1 cellular context compared by ENCODE assay signal in genomic region chr6:7675353-7675945, GRCh38.
TF ChIP-seq lines count a peak whose summit lies in the region.

No MANE protein-coding gene starts in this region.

TF ChIP-seq in K562, 482 proteins besides CTCF, POLR2A, EP300 and RAD21 (continued from another document and continues in another):
- TF ChIP-seq, protein P1, sequence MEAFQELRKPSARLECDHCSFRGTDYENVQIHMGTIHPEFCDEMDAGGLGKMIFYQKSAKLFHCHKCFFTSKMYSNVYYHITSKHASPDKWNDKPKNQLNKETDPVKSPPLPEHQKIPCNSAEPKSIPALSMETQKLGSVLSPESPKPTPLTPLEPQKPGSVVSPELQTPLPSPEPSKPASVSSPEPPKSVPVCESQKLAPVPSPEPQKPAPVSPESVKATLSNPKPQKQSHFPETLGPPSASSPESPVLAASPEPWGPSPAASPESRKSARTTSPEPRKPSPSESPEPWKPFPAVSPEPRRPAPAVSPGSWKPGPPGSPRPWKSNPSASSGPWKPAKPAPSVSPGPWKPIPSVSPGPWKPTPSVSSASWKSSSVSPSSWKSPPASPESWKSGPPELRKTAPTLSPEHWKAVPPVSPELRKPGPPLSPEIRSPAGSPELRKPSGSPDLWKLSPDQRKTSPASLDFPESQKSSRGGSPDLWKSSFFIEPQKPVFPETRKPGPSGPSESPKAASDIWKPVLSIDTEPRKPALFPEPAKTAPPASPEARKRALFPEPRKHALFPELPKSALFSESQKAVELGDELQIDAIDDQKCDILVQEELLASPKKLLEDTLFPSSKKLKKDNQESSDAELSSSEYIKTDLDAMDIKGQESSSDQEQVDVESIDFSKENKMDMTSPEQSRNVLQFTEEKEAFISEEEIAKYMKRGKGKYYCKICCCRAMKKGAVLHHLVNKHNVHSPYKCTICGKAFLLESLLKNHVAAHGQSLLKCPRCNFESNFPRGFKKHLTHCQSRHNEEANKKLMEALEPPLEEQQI (IDR thresholded peaks at IDR 0.05): no peak
- TF ChIP-seq, protein P2, sequence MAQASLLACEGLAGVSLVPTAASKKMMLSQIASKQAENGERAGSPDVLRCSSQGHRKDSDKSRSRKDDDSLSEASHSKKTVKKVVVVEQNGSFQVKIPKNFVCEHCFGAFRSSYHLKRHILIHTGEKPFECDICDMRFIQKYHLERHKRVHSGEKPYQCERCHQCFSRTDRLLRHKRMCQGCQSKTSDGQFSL (CRISPR knock-in tag; IDR thresholded peaks at IDR 0.05): no peak
- TF ChIP-seq, protein P2 (tag; IDR thresholded peaks at IDR 0.05): no peak
- peak; percentile 57 for TF ChIP-seq TEAD4 (IDR thresholded peaks at IDR 0.05; ENCODE audit: low read length)
- TF ChIP-seq TEAD4 (CRISPR knock-in tag; IDR thresholded peaks at IDR 0.05; ENCODE audit: borderline replicate concordance): no peak
- TF ChIP-seq CTBP1 (IDR thresholded peaks at IDR 0.05; ENCODE audit: borderline replicate concordance): peak; percentile 67; the same call in 1 of the 2 replicates
- no peak for TF ChIP-seq ZZZ3 (IDR thresholded peaks at IDR 0.05)
- no peak for TF ChIP-seq BRF1 (IDR thresholded peaks at IDR 0.05; ENCODE audit: borderline replicate concordance, extremely low read depth, insufficient read length)
- TF ChIP-seq ZNF408 (CRISPR knock-in tag; IDR thresholded peaks at IDR 0.05; ENCODE audit: low read depth): no peak
- TF ChIP-seq HDAC2 (IDR thresholded peaks at IDR 0.05): no peak
- TF ChIP-seq, protein P3, sequence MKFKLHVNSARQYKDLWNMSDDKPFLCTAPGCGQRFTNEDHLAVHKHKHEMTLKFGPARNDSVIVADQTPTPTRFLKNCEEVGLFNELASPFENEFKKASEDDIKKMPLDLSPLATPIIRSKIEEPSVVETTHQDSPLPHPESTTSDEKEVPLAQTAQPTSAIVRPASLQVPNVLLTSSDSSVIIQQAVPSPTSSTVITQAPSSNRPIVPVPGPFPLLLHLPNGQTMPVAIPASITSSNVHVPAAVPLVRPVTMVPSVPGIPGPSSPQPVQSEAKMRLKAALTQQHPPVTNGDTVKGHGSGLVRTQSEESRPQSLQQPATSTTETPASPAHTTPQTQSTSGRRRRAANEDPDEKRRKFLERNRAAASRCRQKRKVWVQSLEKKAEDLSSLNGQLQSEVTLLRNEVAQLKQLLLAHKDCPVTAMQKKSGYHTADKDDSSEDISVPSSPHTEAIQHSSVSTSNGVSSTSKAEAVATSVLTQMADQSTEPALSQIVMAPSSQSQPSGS (CRISPR knock-in tag; IDR thresholded peaks at IDR 0.05): no peak
- TF ChIP-seq NELFE (IDR thresholded peaks at IDR 0.05; ENCODE audit: insufficient read depth, insufficient read length): no peak
- peak; percentile 88 for TF ChIP-seq L3MBTL2 (IDR thresholded peaks at IDR 0.05)
- TF ChIP-seq LEF1 (IDR thresholded peaks at IDR 0.05): no peak
- no peak for TF ChIP-seq ZC3H11A (IDR thresholded peaks at IDR 0.05; ENCODE audit: low read depth, low read length)
- TF ChIP-seq MAX (CRISPR knock-in tag; IDR thresholded peaks at IDR 0.05): no peak
- TF ChIP-seq ZBED1 (IDR thresholded peaks at IDR 0.05): peak; percentile 94; the same call in 1 of the 2 replicates
- TF ChIP-seq CBX3 (IDR thresholded peaks at IDR 0.05; ENCODE audit: borderline replicate concordance in 1 of 2, low read length in 2 of 2): no peak
- TF ChIP-seq NCOA1 (IDR thresholded peaks at IDR 0.05; ENCODE audit: low read depth): no peak
- no peak for TF ChIP-seq RHOXF2B (CRISPR knock-in tag; conservative IDR thresholded peaks at IDR 0.05)
- no peak for TF ChIP-seq FOXK2 (conservative IDR thresholded peaks at IDR 0.05 in 1 of 2, IDR thresholded peaks at IDR 0.05 in 1 of 2; ENCODE audit: low read depth in 2 of 2)
- no peak for TF ChIP-seq MYBL2 (IDR thresholded peaks at IDR 0.05; ENCODE audit: low read depth)
- TF ChIP-seq MYBL2 (CRISPR knock-in tag; IDR thresholded peaks at IDR 0.05; ENCODE audit: borderline replicate concordance): no peak
- TF ChIP-seq FOXO4 (CRISPR knock-in tag; IDR thresholded peaks at IDR 0.05): no peak
- peak; percentile 67; the same call in 1 of the 2 replicates for TF ChIP-seq ZNF766 (CRISPR knock-in tag; conservative IDR thresholded peaks at IDR 0.05)
- TF ChIP-seq HOXB6 (CRISPR knock-in tag; IDR thresholded peaks at IDR 0.05; ENCODE audit: borderline replicate concordance): no peak
- no peak for TF ChIP-seq STAG1 (CRISPR knock-in tag; IDR thresholded peaks at IDR 0.05; ENCODE audit: borderline replicate concordance)
- no peak for TF ChIP-seq ZNF274 (IDR thresholded peaks at IDR 0.05; ENCODE audit: borderline replicate concordance, low read depth, low read length)
- no peak for TF ChIP-seq BRCA1 (IDR thresholded peaks at IDR 0.05)
- TF ChIP-seq BRCA1 (CRISPR knock-in tag; IDR thresholded peaks at IDR 0.05): no peak
- TF ChIP-seq, protein P4, sequence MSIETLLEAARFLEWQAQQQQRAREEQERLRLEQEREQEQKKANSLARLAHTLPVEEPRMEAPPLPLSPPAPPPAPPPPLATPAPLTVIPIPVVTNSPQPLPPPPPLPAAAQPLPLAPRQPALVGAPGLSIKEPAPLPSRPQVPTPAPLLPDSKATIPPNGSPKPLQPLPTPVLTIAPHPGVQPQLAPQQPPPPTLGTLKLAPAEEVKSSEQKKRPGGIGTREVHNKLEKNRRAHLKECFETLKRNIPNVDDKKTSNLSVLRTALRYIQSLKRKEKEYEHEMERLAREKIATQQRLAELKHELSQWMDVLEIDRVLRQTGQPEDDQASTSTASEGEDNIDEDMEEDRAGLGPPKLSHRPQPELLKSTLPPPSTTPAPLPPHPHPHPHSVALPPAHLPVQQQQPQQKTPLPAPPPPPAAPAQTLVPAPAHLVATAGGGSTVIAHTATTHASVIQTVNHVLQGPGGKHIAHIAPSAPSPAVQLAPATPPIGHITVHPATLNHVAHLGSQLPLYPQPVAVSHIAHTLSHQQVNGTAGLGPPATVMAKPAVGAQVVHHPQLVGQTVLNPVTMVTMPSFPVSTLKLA (conservative IDR thresholded peaks at IDR 0.05): peak in 1 of 2 experiments; percentile 46; a peak in 2 of 4 replicates
- no peak for TF ChIP-seq FOXJ3 (CRISPR knock-in tag; IDR thresholded peaks at IDR 0.05)
- TF ChIP-seq, protein P5, sequence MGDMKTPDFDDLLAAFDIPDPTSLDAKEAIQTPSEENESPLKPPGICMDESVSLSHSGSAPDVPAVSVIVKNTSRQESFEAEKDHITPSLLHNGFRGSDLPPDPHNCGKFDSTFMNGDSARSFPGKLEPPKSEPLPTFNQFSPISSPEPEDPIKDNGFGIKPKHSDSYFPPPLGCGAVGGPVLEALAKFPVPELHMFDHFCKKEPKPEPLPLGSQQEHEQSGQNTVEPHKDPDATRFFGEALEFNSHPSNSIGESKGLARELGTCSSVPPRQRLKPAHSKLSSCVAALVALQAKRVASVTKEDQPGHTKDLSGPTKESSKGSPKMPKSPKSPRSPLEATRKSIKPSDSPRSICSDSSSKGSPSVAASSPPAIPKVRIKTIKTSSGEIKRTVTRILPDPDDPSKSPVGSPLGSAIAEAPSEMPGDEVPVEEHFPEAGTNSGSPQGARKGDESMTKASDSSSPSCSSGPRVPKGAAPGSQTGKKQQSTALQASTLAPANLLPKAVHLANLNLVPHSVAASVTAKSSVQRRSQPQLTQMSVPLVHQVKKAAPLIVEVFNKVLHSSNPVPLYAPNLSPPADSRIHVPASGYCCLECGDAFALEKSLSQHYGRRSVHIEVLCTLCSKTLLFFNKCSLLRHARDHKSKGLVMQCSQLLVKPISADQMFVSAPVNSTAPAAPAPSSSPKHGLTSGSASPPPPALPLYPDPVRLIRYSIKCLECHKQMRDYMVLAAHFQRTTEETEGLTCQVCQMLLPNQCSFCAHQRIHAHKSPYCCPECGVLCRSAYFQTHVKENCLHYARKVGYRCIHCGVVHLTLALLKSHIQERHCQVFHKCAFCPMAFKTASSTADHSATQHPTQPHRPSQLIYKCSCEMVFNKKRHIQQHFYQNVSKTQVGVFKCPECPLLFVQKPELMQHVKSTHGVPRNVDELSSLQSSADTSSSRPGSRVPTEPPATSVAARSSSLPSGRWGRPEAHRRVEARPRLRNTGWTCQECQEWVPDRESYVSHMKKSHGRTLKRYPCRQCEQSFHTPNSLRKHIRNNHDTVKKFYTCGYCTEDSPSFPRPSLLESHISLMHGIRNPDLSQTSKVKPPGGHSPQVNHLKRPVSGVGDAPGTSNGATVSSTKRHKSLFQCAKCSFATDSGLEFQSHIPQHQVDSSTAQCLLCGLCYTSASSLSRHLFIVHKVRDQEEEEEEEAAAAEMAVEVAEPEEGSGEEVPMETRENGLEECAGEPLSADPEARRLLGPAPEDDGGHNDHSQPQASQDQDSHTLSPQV (IDR thresholded peaks at IDR 0.05): no peak
- no peak for TF ChIP-seq TGIF2 (CRISPR knock-in tag; IDR thresholded peaks at IDR 0.05)
- no peak for TF ChIP-seq CHD4 (IDR thresholded peaks at IDR 0.05; ENCODE audit: insufficient read depth, insufficient replicate concordance, low read depth, low read length, poor library complexity, severe bottlenecking)
- 0 out of 2 replicates have a peak, but pooled peaks have one; percentile 46 for TF ChIP-seq FOSL1 (tag; conservative IDR thresholded peaks at IDR 0.05)
- peak; percentile 52 for TF ChIP-seq TAL1 (IDR thresholded peaks at IDR 0.05)
- peak; percentile 78 for TF ChIP-seq CBFA2T3 (IDR thresholded peaks at IDR 0.05)
- TF ChIP-seq SAFB2 (IDR thresholded peaks at IDR 0.05; ENCODE audit: borderline replicate concordance, low read depth, low read length, severe bottlenecking): no peak
- TF ChIP-seq JUND (IDR thresholded peaks at IDR 0.05; ENCODE audit: borderline replicate concordance, low read depth, low read length): peak; percentile 29; the same call in 1 of the 2 replicates
- peak; percentile 48; the same call in 1 of the 3 replicates for TF ChIP-seq JUND (tag; IDR thresholded peaks at IDR 0.05; ENCODE audit: borderline replicate concordance, low read depth, low read length)
- TF ChIP-seq C11orf30 (IDR thresholded peaks at IDR 0.05; ENCODE audit: low read depth): 0 out of 2 replicates have a peak, but pooled peaks have one; percentile 36
- 0 out of 4 replicates have a peak, but pooled peaks of 1 of the 2 experiments have one; percentile 25 for TF ChIP-seq KDM1A (IDR thresholded peaks at IDR 0.05)
- TF ChIP-seq ZNF121 (CRISPR knock-in tag; conservative IDR thresholded peaks at IDR 0.05): no peak
- TF ChIP-seq, protein P6, sequence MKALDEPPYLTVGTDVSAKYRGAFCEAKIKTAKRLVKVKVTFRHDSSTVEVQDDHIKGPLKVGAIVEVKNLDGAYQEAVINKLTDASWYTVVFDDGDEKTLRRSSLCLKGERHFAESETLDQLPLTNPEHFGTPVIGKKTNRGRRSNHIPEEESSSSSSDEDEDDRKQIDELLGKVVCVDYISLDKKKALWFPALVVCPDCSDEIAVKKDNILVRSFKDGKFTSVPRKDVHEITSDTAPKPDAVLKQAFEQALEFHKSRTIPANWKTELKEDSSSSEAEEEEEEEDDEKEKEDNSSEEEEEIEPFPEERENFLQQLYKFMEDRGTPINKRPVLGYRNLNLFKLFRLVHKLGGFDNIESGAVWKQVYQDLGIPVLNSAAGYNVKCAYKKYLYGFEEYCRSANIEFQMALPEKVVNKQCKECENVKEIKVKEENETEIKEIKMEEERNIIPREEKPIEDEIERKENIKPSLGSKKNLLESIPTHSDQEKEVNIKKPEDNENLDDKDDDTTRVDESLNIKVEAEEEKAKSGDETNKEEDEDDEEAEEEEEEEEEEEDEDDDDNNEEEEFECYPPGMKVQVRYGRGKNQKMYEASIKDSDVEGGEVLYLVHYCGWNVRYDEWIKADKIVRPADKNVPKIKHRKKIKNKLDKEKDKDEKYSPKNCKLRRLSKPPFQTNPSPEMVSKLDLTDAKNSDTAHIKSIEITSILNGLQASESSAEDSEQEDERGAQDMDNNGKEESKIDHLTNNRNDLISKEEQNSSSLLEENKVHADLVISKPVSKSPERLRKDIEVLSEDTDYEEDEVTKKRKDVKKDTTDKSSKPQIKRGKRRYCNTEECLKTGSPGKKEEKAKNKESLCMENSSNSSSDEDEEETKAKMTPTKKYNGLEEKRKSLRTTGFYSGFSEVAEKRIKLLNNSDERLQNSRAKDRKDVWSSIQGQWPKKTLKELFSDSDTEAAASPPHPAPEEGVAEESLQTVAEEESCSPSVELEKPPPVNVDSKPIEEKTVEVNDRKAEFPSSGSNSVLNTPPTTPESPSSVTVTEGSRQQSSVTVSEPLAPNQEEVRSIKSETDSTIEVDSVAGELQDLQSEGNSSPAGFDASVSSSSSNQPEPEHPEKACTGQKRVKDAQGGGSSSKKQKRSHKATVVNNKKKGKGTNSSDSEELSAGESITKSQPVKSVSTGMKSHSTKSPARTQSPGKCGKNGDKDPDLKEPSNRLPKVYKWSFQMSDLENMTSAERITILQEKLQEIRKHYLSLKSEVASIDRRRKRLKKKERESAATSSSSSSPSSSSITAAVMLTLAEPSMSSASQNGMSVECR (CRISPR knock-in tag; IDR thresholded peaks at IDR 0.05): no peak
- TF ChIP-seq RBM14 (IDR thresholded peaks at IDR 0.05; ENCODE audit: borderline replicate concordance, insufficient read depth, low read depth, low read length): no peak
- TF ChIP-seq ZNF57 (CRISPR knock-in tag; IDR thresholded peaks at IDR 0.05): no peak
- no peak for TF ChIP-seq XRCC5 (IDR thresholded peaks at IDR 0.05; ENCODE audit: low read depth, low read length)
- no peak for TF ChIP-seq ZSCAN29 (IDR thresholded peaks at IDR 0.05)
- no peak for TF ChIP-seq MED1 (CRISPR knock-in tag; IDR thresholded peaks at IDR 0.05; ENCODE audit: borderline replicate concordance)
- TF ChIP-seq SRF (CRISPR knock-in tag; IDR thresholded peaks at IDR 0.05): no peak
- peak in 1 of 2 experiments; percentile 24; a peak in 1 of 4 replicates for TF ChIP-seq TRIM24 (IDR thresholded peaks at IDR 0.05)
- TF ChIP-seq GATA2 (CRISPR knock-in tag; IDR thresholded peaks at IDR 0.05): peak; percentile 49; the same call in 1 of the 2 replicates
- no peak for TF ChIP-seq ZNF143 (CRISPR knock-in tag; IDR thresholded peaks at IDR 0.05)
